Comparison of ENCODE assay signal across 13 cellular contexts in the genomic region with DNA sequence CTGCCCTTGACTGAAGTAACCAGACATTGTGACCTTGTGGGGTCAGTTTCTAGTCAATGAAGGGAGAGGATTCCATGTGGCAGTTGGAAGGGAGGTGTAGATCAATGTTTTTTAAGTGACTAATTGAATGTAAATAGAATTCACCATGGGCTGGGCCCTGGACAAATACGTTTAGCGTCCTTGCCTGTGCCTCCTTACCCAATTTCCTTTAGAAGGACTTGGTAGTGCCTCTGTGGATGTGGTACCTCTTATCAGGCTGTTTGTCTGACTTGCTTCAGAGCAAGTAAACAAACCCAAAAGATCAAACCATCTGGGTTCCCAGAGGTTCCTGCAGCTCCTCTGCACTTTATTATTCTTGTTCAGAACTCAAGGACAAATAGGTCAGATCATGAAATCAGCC. TPM values are rescaled to one million over a fixed set of nuclear protein-coding genes. Genes with fewer than 3 reads are reported as not detected.
DNase-seq lines count a peak whose midpoint lies in the region; ATAC-seq, FAIRE-seq and TF ChIP-seq lines count a peak whose summit lies in the region.
"Had no signal": no experiment of that assay in that cellular context is flagged by ENCODE, and none has a peak within 500 bp of the region (broad histone marks: within the 10 kb centered on the region; RNA-seq: fewer than 3 reads in every experiment).

No MANE protein-coding gene starts in this region.

- CTCF ChIA-PET in HepG2 (lab: Yijun Ruan, JAX; ENCODE audit: low intra/inter-chr PET ratio, low total read pairs), result no interaction called here

- no peak overlapping the region; the same call in 1 of the 2 replicates for H3K9ac ChIP-seq in HepG2 (ENCODE audit: insufficient read depth, low read depth, low read length)
- peak overlapping the region; percentile 52 for H3K9ac ChIP-seq in adipocyte (ENCODE audit: low read length)
- H3K9ac ChIP-seq: BLaER1 treated with 17β-estradiol and CSF1 and Interleukin-3, amounts not matched to agents 10 nM and 100 nM had no signal

- DNase-seq in HepG2 (ENCODE audit: low spot score), result peak; percentile 91
- DNase-seq in right lobe of liver, result no peak
- no peak for DNase-seq in adipocyte (ENCODE audit: low read depth)
- no peak for DNase-seq in vagina (ENCODE audit: extremely low spot score in 2 of 2)
- no peak for DNase-seq in dermis blood vessel endothelial cell
- DNase-seq in HAP-1 (ENCODE audit: low spot score in 2 of 2), result no peak
- no peak for DNase-seq in NCI-H1048 (lab: John Stamatoyannopoulos, UW)
- DNase-seq: activated CD4-positive, alpha-beta T cell treated with anti-CD3 and anti-CD28 coated beads for 4 hours; activated T-cell treated with anti-CD3 and anti-CD28 coated beads, Interleukin-2, amount 50 U/mL, for 72 hours had no signal

- TF ChIP-seq EP300 in HepG2 (IDR thresholded peaks at IDR 0.05; ENCODE audit: low read depth in 2 of 2, low read length in 2 of 2), result peak in 1 of 2 experiments; percentile 86; a peak in 1 of 4 replicates
- peak; percentile 86 for TF ChIP-seq EP300 in HepG2 (CRISPR knock-in tag; IDR thresholded peaks at IDR 0.05; ENCODE audit: borderline replicate concordance)

- peak overlapping the region; percentile 49 for H3K27ac ChIP-seq in HepG2 (ENCODE audit: extremely low read length, insufficient read depth, low read length)
- no peak overlapping the region for H3K27ac ChIP-seq in right lobe of liver
- H3K27ac ChIP-seq in vagina, result peak overlapping the region; percentile 100
- H3K27ac ChIP-seq: BLaER1 treated with 17β-estradiol and CSF1 and Interleukin-3, amounts not matched to agents 10 nM and 100 nM had no signal

- ATAC-seq in HepG2, result peak; percentile 5
- ATAC-seq in right lobe of liver, result no peak
- ATAC-seq: activated T-cell treated with anti-CD3 and anti-CD28 coated beads, Interleukin-2, amount 50 U/mL, for 72 hours had no signal

- H3K4me2 ChIP-seq in HepG2 (ENCODE audit: low read depth, low read length), result peak overlapping the region; percentile 82

- H3K9me3 Mint-ChIP-seq in nephron, result peaks cover 6% of the 10 kb centered on the region

- no peaks in the 10 kb centered on the region for H3K27me3 ChIP-seq in HepG2 (ENCODE audit: control insufficient read depth in 1 of 2, insufficient read depth in 2 of 2, low read length in 2 of 2)
- no peaks in the 10 kb centered on the region for H3K27me3 ChIP-seq in right lobe of liver
- H3K27me3 ChIP-seq in adipocyte (replicated peaks; ENCODE audit: control insufficient read depth, insufficient read depth, low read length), result no peaks in the 10 kb centered on the region
- H3K27me3 ChIP-seq in vagina, result no peaks in the 10 kb centered on the region
- no peaks in the 10 kb centered on the region for H3K27me3 ChIP-seq in HAP-1 (ENCODE audit: low read depth)
- H3K27me3 ChIP-seq: BLaER1 treated with 17β-estradiol and CSF1 and Interleukin-3, amounts not matched to agents 10 nM and 100 nM had no signal

- H2AFZ ChIP-seq in HepG2 (ENCODE audit: low read length), result no peak overlapping the region

- peaks cover 35% of the 10 kb centered on the region for H3K4me1 Mint-ChIP-seq in nephron

- in situ Hi-C loops in HepG2 (cut with HindIII; ENCODE audit: extremely low pct_ligation_motif_present, low pct_unique_long_range_greater_than_20kb) (no loop called here), HAP-1 (cut with MboI; ENCODE audit: low sequenced_read_pairs) (no loop called here)

- TF ChIP-seq POLR2A in HepG2 (IDR thresholded peaks at IDR 0.05; ENCODE audit: insufficient read depth in 1 of 2, low read depth in 2 of 2, low read length in 2 of 2) (no peak), right lobe of liver (IDR thresholded peaks at IDR 0.05) (no peak), vagina (IDR thresholded peaks at IDR 0.05) (no peak)

- intact Hi-C loops in HepG2 (cut with micrococcal nuclease; ENCODE audit: unreplicated experiment) (loop anchor here (10.0 kb wide), 1 partner anchor 57 kb away; no protein-coding TSS in a partner anchor), right lobe of liver (cut with DNase I) (no loop called here), vagina (cut with DNase I) (loop anchor here (10.0 kb wide), 2 partner anchors 103 to 403 kb away; no protein-coding TSS in a partner anchor)

- H3K36me3 Mint-ChIP-seq in nephron (ENCODE audit: low read depth), result peaks cover 2% of the 10 kb centered on the region

- H3K27ac Mint-ChIP-seq in nephron, result peak overlapping the region; percentile 87 to 100 (median 92)
- H3K27ac Mint-ChIP-seq: activated T-cell treated with anti-CD3 and anti-CD28 coated beads, Interleukin-2, amount 50 U/mL, for 72 hours had no signal

- H3K79me2 ChIP-seq in HepG2 (ENCODE audit: insufficient read depth, low read length), result peaks cover 1% of the 10 kb centered on the region

- no peak overlapping the region for H3K4me3 ChIP-seq in HepG2 (replicated peaks in 1 of 3; ENCODE audit: insufficient read depth in 1 of 3, low read depth in 2 of 3, low read length in 3 of 3)
- H3K4me3 ChIP-seq in right lobe of liver, result no peak overlapping the region
- peak overlapping the region; percentile 14 for H3K4me3 ChIP-seq in adipocyte (ENCODE audit: low read length)
- no peak overlapping the region for H3K4me3 ChIP-seq in vagina
- H3K4me3 ChIP-seq in HAP-1, result no peak overlapping the region
- H3K4me3 ChIP-seq: BLaER1 treated with 17β-estradiol and CSF1 and Interleukin-3, amounts not matched to agents 10 nM and 100 nM had no signal

- POLR2A ChIA-PET in HepG2 (lab: Yijun Ruan, JAX), result interaction anchor here (0.6 to 1.0 kb wide), 2 partner anchors 74 to 696 kb away, joined by 3 read pairs; no protein-coding TSS in a partner anchor

- H3K27me3 Mint-ChIP-seq in nephron (ENCODE audit: low read depth), result no peaks in the 10 kb centered on the region

- WGBS in HepG2 (ENCODE audit: low lambda C conversion rate), result 0% methylated on average over 2 of the region's 2 CpGs
- 43% methylated on average over 2 of the region's 2 CpGs for WGBS in right lobe of liver (ENCODE audit: insufficient coverage, low coverage, low lambda C conversion rate, missing lambda C conversion rate)

- H3K36me3 ChIP-seq in HepG2 (replicated peaks in 1 of 2; ENCODE audit: control insufficient read depth in 1 of 2, insufficient read depth in 2 of 2, low read length in 2 of 2), result no peaks in the 10 kb centered on the region
- H3K36me3 ChIP-seq in right lobe of liver, result no peaks in the 10 kb centered on the region
- H3K36me3 ChIP-seq in adipocyte (ENCODE audit: control insufficient read depth, insufficient read depth, low read length, severe bottlenecking), result no peaks in the 10 kb centered on the region
- H3K36me3 ChIP-seq in vagina, result no peaks in the 10 kb centered on the region
- no peaks in the 10 kb centered on the region for H3K36me3 ChIP-seq in HAP-1 (replicated peaks)
- H3K36me3 ChIP-seq: BLaER1 treated with 17β-estradiol and CSF1 and Interleukin-3, amounts not matched to agents 10 nM and 100 nM had no signal

- H3K4me3 Mint-ChIP-seq in nephron, result peak overlapping the region; percentile 38 to 61 (median 42)

- FAIRE-seq in HepG2 (lab: Jason Lieb, UNC), result peak; percentile 88
- FAIRE-seq: endometrium, G401.6 had no signal

- TF ChIP-seq RAD21 in HepG2 (CRISPR knock-in tag; IDR thresholded peaks at IDR 0.05), result no peak

- H4K20me1 ChIP-seq in HepG2 (ENCODE audit: insufficient read depth, low read length), result no peaks in the 10 kb centered on the region

- H3K4me1 ChIP-seq in HepG2 (ENCODE audit: insufficient read depth, low read length) (peaks cover 40% of the 10 kb centered on the region), right lobe of liver (peaks cover 0 to 5% (median 0%) of the 10 kb centered on the region in 4 donors), adipocyte (ENCODE audit: control insufficient read depth, insufficient read depth, low read length) (peaks cover 17% of the 10 kb centered on the region), vagina (peaks cover 31% of the 10 kb centered on the region), HAP-1 (peaks cover 13% of the 10 kb centered on the region)

- BruUV-seq in HepG2 (replicated peaks; lab: Mats Ljungman, UMichigan), result no TSS peak

- H3K9me3 ChIP-seq in HepG2 (ENCODE audit: low read length) (peaks cover 4% of the 10 kb centered on the region), right lobe of liver (no peaks in the 10 kb centered on the region), adipocyte (ENCODE audit: control insufficient read depth, low read length) (peaks cover 4% of the 10 kb centered on the region), vagina (no peaks in the 10 kb centered on the region), HAP-1 (no peaks in the 10 kb centered on the region)

- TF ChIP-seq CTCF in HepG2 (CRISPR knock-in tag; IDR thresholded peaks at IDR 0.05) (no peak), right lobe of liver (IDR thresholded peaks at IDR 0.05) (no peak), nephron (IDR thresholded peaks at IDR 0.05; ENCODE audit: unreplicated experiment in 3 of 3) (no peak), vagina (IDR thresholded peaks at IDR 0.05) (no peak)

TF ChIP-seq in HepG2, 621 proteins besides CTCF, POLR2A, EP300 and RAD21 (continues in another document):
- no peak for TF ChIP-seq KMT2B (CRISPR knock-in tag; IDR thresholded peaks at IDR 0.05)
- no peak for TF ChIP-seq AGO1 (IDR thresholded peaks at IDR 0.05; ENCODE audit: low read depth, low read length, poor library complexity, severe bottlenecking)

RNA-seq across cellular contexts. Expression of gene KAT6B, which starts 4.3 kb away (rescaled TPM):
- 7.8 and 9.5 TPM in 2 replicates for total RNA-seq in HepG2 (2016; rRNA removed; fragmentation: Illumina TruSeq; extraction: Trizol)
- 35.6 and 36.1 TPM in 2 replicates for total RNA-seq in HepG2 (2016; cell fraction: cytosol; rRNA removed; fragmentation: Illumina TruSeq; extraction: Trizol; ENCODE audit: low read depth)
- 6.7 and 6.8 TPM in 2 replicates for total RNA-seq in HepG2 (2016; cell fraction: insoluble cytoplasmic fraction; rRNA removed; fragmentation: Illumina TruSeq; extraction: Trizol)
- total RNA-seq in HepG2 (2016; cell fraction: membrane; rRNA removed; fragmentation: Illumina TruSeq; extraction: Trizol), result 16.4 and 21.4 TPM in 2 replicates
- 19.4 and 22.8 TPM in 2 replicates for total RNA-seq in HepG2 (2016; cell fraction: nucleus; rRNA removed; fragmentation: Illumina TruSeq; extraction: Trizol)
- 3.0 and 3.1 TPM in 2 replicates for polyA plus RNA-seq in HepG2 (2011; rRNA removed)
- polyA plus RNA-seq in HepG2 (2011; cell fraction: cytosol; rRNA removed), result 1.9 and 2.8 TPM in 2 replicates
- polyA plus RNA-seq in HepG2 (2011; cell fraction: nucleus; rRNA removed), result 6.5 and 7.1 TPM in 2 replicates
- polyA plus RNA-seq in HepG2 (2012), result 5.0 and 6.6 TPM in 2 replicates
- polyA plus RNA-seq in HepG2 (2016; cell fraction: cytosol; fragmentation: Illumina TruSeq; extraction: Trizol; ENCODE audit: low read depth), result 0.43 and 1.0 TPM in 2 replicates
- 5.3 and 6.4 TPM in 2 replicates for polyA plus RNA-seq in HepG2 (2016; cell fraction: insoluble cytoplasmic fraction; fragmentation: Illumina TruSeq; extraction: Trizol; ENCODE audit: low read depth)
- polyA plus RNA-seq in HepG2 (2016; cell fraction: membrane; fragmentation: Illumina TruSeq; extraction: Trizol; ENCODE audit: low read depth), result 0.70 and 0.76 TPM in 2 replicates
- polyA plus RNA-seq in HepG2 (2016; cell fraction: nucleus; fragmentation: Illumina TruSeq; extraction: Trizol; ENCODE audit: insufficient read depth, low read depth), result 11.0 and 11.7 TPM in 2 replicates
- 16.4 and 17.8 TPM in 2 replicates for polyA minus RNA-seq in HepG2 (2011; rRNA and poly(A)+ RNA removed; ENCODE audit: low replicate concordance)
- 9.5 and 11.9 TPM in 2 replicates for polyA minus RNA-seq in HepG2 (2011; cell fraction: cytosol; rRNA and poly(A)+ RNA removed)
- polyA minus RNA-seq in HepG2 (2011; cell fraction: nucleus; rRNA and poly(A)+ RNA removed), result 60.8 and 62.2 TPM in 2 replicates
- total RNA-seq in right lobe of liver, result 10 to 100 TPM in 4 of 6 experiments, 1 to 10 TPM in 2; 9.2 to 17.1 (median 10.3) TPM
- total RNA-seq in vagina, result 59.2 TPM
- 24.9 and 26.5 TPM in 2 replicates for total RNA-seq in dermis blood vessel endothelial cell

Comparison
In these comparisons a context has a peak if more than half of its experiments do, and no peak if none do; other contexts are left out.
1. H3K27ac ChIP-seq: peak in HepG2 (single experiment) and vagina (single experiment); none in right lobe of liver (0 of 3).
2. intact Hi-C loops: an anchor here in HepG2 (10.0 kb wide) and vagina (10.0 kb wide); none called in right lobe of liver.